In the genomic region with DNA sequence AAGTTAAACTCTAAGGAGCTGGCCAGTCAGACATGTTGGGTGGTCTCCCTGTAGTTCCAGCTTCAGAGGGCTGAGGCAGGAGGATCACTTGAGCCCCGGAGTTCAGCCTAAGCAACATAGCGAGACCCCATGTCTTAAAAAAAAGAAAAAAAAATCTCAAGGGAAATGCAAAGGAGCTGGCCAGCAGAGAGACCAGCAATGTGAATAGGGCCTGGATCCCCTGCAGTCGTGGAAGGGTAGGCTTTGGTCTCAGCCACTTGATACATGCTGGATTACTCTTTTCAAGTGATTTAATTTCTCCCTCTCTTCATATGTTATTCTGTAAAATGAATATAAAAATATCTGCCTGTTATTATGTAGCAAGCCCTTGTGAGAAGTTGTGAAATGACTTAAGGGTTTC, we compare ENCODE assay signal across 2 cellular contexts.
TF ChIP-seq lines count a peak whose summit lies in the region.

No MANE protein-coding gene starts in this region.

TF ChIP-seq in GM23338, 12 proteins besides CTCF, POLR2A, EP300 and RAD21:
- TF ChIP-seq EZH2 (IDR thresholded peaks at IDR 0.05; ENCODE audit: low read depth, unreplicated experiment), result no peak
- TF ChIP-seq, protein P1, sequence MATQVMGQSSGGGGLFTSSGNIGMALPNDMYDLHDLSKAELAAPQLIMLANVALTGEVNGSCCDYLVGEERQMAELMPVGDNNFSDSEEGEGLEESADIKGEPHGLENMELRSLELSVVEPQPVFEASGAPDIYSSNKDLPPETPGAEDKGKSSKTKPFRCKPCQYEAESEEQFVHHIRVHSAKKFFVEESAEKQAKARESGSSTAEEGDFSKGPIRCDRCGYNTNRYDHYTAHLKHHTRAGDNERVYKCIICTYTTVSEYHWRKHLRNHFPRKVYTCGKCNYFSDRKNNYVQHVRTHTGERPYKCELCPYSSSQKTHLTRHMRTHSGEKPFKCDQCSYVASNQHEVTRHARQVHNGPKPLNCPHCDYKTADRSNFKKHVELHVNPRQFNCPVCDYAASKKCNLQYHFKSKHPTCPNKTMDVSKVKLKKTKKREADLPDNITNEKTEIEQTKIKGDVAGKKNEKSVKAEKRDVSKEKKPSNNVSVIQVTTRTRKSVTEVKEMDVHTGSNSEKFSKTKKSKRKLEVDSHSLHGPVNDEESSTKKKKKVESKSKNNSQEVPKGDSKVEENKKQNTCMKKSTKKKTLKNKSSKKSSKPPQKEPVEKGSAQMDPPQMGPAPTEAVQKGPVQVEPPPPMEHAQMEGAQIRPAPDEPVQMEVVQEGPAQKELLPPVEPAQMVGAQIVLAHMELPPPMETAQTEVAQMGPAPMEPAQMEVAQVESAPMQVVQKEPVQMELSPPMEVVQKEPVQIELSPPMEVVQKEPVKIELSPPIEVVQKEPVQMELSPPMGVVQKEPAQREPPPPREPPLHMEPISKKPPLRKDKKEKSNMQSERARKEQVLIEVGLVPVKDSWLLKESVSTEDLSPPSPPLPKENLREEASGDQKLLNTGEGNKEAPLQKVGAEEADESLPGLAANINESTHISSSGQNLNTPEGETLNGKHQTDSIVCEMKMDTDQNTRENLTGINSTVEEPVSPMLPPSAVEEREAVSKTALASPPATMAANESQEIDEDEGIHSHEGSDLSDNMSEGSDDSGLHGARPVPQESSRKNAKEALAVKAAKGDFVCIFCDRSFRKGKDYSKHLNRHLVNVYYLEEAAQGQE (IDR thresholded peaks at IDR 0.05; ENCODE audit: unreplicated experiment), result peak; percentile 56
- no peak for TF ChIP-seq NANOG (IDR thresholded peaks at IDR 0.05; ENCODE audit: borderline replicate concordance)
- no peak for TF ChIP-seq ZNF331 (CRISPR knock-in tag; IDR thresholded peaks at IDR 0.05; ENCODE audit: low read depth)
- TF ChIP-seq, protein P2, sequence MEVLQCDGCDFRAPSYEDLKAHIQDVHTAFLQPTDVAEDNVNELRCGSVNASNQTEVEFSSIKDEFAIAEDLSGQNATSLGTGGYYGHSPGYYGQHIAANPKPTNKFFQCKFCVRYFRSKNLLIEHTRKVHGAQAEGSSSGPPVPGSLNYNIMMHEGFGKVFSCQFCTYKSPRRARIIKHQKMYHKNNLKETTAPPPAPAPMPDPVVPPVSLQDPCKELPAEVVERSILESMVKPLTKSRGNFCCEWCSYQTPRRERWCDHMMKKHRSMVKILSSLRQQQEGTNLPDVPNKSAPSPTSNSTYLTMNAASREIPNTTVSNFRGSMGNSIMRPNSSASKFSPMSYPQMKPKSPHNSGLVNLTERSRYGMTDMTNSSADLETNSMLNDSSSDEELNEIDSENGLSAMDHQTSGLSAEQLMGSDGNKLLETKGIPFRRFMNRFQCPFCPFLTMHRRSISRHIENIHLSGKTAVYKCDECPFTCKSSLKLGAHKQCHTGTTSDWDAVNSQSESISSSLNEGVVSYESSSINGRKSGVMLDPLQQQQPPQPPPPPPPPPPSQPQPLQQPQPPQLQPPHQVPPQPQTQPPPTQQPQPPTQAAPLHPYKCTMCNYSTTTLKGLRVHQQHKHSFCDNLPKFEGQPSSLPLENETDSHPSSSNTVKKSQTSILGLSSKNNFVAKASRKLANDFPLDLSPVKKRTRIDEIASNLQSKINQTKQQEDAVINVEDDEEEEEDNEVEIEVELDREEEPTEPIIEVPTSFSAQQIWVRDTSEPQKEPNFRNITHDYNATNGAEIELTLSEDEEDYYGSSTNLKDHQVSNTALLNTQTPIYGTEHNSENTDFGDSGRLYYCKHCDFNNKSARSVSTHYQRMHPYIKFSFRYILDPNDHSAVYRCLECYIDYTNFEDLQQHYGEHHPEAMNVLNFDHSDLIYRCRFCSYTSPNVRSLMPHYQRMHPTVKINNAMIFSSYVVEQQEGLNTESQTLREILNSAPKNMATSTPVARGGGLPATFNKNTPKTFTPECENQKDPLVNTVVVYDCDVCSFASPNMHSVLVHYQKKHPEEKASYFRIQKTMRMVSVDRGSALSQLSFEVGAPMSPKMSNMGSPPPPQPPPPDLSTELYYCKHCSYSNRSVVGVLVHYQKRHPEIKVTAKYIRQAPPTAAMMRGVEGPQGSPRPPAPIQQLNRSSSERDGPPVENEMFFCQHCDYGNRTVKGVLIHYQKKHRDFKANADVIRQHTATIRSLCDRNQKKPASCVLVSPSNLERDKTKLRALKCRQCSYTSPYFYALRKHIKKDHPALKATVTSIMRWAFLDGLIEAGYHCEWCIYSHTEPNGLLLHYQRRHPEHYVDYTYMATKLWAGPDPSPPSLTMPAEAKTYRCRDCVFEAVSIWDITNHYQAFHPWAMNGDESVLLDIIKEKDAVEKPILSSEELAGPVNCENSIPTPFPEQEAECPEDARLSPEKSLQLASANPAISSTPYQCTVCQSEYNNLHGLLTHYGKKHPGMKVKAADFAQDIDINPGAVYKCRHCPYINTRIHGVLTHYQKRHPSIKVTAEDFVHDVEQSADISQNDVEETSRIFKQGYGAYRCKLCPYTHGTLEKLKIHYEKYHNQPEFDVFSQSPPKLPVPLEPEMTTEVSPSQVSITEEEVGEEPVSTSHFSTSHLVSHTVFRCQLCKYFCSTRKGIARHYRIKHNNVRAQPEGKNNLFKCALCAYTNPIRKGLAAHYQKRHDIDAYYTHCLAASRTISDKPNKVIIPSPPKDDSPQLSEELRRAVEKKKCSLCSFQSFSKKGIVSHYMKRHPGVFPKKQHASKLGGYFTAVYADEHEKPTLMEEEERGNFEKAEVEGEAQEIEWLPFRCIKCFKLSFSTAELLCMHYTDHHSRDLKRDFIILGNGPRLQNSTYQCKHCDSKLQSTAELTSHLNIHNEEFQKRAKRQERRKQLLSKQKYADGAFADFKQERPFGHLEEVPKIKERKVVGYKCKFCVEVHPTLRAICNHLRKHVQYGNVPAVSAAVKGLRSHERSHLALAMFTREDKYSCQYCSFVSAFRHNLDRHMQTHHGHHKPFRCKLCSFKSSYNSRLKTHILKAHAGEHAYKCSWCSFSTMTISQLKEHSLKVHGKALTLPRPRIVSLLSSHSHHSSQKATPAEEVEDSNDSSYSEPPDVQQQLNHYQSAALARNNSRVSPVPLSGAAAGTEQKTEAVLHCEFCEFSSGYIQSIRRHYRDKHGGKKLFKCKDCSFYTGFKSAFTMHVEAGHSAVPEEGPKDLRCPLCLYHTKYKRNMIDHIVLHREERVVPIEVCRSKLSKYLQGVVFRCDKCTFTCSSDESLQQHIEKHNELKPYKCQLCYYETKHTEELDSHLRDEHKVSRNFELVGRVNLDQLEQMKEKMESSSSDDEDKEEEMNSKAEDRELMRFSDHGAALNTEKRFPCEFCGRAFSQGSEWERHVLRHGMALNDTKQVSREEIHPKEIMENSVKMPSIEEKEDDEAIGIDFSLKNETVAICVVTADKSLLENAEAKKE (CRISPR knock-in tag; IDR thresholded peaks at IDR 0.05), result no peak
- TF ChIP-seq EZH2phosphoT487 (IDR thresholded peaks at IDR 0.05; ENCODE audit: unreplicated experiment), result no peak
- TF ChIP-seq POLR2AphosphoS5 (IDR thresholded peaks at IDR 0.05; ENCODE audit: low read depth), result no peak
TF ChIP-seq in GM23338: peak in this region for 1.

TF ChIP-seq in H1, 55 proteins besides CTCF, POLR2A, EP300 and RAD21:
- TF ChIP-seq SP2 (IDR thresholded peaks at IDR 0.05; ENCODE audit: low read length) (no peak), GTF2F1 (IDR thresholded peaks at IDR 0.05; ENCODE audit: borderline replicate concordance, low read depth, low read length) (no peak), CBX5 (IDR thresholded peaks at IDR 0.05; ENCODE audit: low read depth, low read length) (no peak), BCL11A (IDR thresholded peaks at IDR 0.05; ENCODE audit: low read depth in 2 of 2, low read length in 2 of 2) (no peak), PHF8 (conservative IDR thresholded peaks at IDR 0.05; ENCODE audit: low read depth, low read length) (no peak), RBBP5 (IDR thresholded peaks at IDR 0.05; ENCODE audit: borderline replicate concordance, low read depth, low read length) (no peak), KDM4A (IDR thresholded peaks at IDR 0.05; ENCODE audit: low read depth, low read length, severe bottlenecking) (no peak)
- TF ChIP-seq, protein P3, sequence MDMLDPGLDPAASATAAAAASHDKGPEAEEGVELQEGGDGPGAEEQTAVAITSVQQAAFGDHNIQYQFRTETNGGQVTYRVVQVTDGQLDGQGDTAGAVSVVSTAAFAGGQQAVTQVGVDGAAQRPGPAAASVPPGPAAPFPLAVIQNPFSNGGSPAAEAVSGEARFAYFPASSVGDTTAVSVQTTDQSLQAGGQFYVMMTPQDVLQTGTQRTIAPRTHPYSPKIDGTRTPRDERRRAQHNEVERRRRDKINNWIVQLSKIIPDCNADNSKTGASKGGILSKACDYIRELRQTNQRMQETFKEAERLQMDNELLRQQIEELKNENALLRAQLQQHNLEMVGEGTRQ (IDR thresholded peaks at IDR 0.05; ENCODE audit: low read length), result no peak
